8 cellular contexts compared by ENCODE assay signal in genomic region chr11:67613960-67614715, GRCh38. TPM values are rescaled to one million over a fixed set of nuclear protein-coding genes. Genes with fewer than 3 reads are reported as not detected.
DNase-seq lines count a peak whose midpoint lies in the region; ATAC-seq and TF ChIP-seq lines count a peak whose summit lies in the region.

No MANE protein-coding gene starts in this region.

- H3K27ac ChIP-seq in CD4-positive, CD25-positive, alpha-beta regulatory T cell (ENCODE audit: insufficient read depth, low read length, poor library complexity, severe bottlenecking): peak overlapping the region; percentile 97
- peak overlapping the region in 9 of 10 donors; percentile 14 to 92 (median 47) for H3K27ac ChIP-seq in heart right ventricle
- peak overlapping the region in 2 of 4 donors; percentile 19 to 39 for H3K27ac ChIP-seq in gastrocnemius medialis

- H3K4me3 Mint-ChIP-seq in CD4-positive, CD25-positive, alpha-beta regulatory T cell: peak overlapping the region; percentile 85 to 90 (median 88)

- no peaks in the 10 kb centered on the region for H3K9me3 ChIP-seq in CD4-positive, CD25-positive, alpha-beta regulatory T cell (ENCODE audit: control insufficient read depth in 2 of 2, low read length in 2 of 2)
- no peaks in the 10 kb centered on the region for H3K9me3 ChIP-seq in heart right ventricle
- H3K9me3 ChIP-seq in gastrocnemius medialis: no peaks in the 10 kb centered on the region

- H3K4me1 ChIP-seq in CD4-positive, CD25-positive, alpha-beta regulatory T cell (ENCODE audit: control insufficient read depth, insufficient read depth, low read length, poor library complexity, severe bottlenecking): peaks cover 28% of the 10 kb centered on the region
- peaks cover 8 to 36% (median 19%) of the 10 kb centered on the region in 9 donors for H3K4me1 ChIP-seq in heart right ventricle
- H3K4me1 ChIP-seq in gastrocnemius medialis: peaks cover 0 to 8% of the 10 kb centered on the region in 2 donors

- H3K27me3 ChIP-seq in CD4-positive, CD25-positive, alpha-beta regulatory T cell (ENCODE audit: control insufficient read depth, insufficient read depth, low read length): no peaks in the 10 kb centered on the region
- H3K27me3 ChIP-seq in heart right ventricle (peaks cover 0 to 17% (median 12%) of the 10 kb centered on the region in 7 donors), gastrocnemius medialis (peaks cover 0 to 2% (median 0%) of the 10 kb centered on the region in 3 donors)

- peaks cover 7% of the 10 kb centered on the region for H3K36me3 Mint-ChIP-seq in CD4-positive, CD25-positive, alpha-beta regulatory T cell

- 15 to 16% methylated on average over 23 of the region's 23 CpGs for WGBS in heart right ventricle, 2 donors

- peak overlapping the region; percentile 90 to 98 (median 98) for H3K27ac Mint-ChIP-seq in CD4-positive, CD25-positive, alpha-beta regulatory T cell

- TF ChIP-seq POLR2A in gastrocnemius medialis (IDR thresholded peaks at IDR 0.05): no peak

- peak; percentile 93 to 94 for ATAC-seq in CD4-positive, CD25-positive, alpha-beta regulatory T cell (ENCODE audit: low read depth in 2 of 2)
- peak; percentile 85 for ATAC-seq in GM19043 (IDR thresholded peaks at IDR 0.05; ENCODE audit: low read depth, unreplicated experiment)
- ATAC-seq in HG03354 (IDR thresholded peaks at IDR 0.05; ENCODE audit: poor library complexity, severe bottlenecking, unreplicated experiment): peak; percentile 83
- ATAC-seq in heart right ventricle: peak; percentile 15 to 71 (median 52)
- peak; percentile 31 to 41 for ATAC-seq in gastrocnemius medialis

- intact Hi-C loops in heart right ventricle (cut with DNase I): no loop called here
- intact Hi-C loops in gastrocnemius medialis (cut with DNase I; ENCODE audit: low total_unique reads): no loop called here

- peaks cover 33% of the 10 kb centered on the region for H3K36me3 ChIP-seq in CD4-positive, CD25-positive, alpha-beta regulatory T cell (ENCODE audit: control insufficient read depth, insufficient read depth, low read length)
- peaks cover 0 to 44% (median 34%) of the 10 kb centered on the region in 9 donors for H3K36me3 ChIP-seq in heart right ventricle
- peaks cover 0 to 37% of the 10 kb centered on the region in 2 donors for H3K36me3 ChIP-seq in gastrocnemius medialis

- H3K27me3 Mint-ChIP-seq in CD4-positive, CD25-positive, alpha-beta regulatory T cell: peaks cover 5% of the 10 kb centered on the region

- no peaks in the 10 kb centered on the region for H3K9me3 Mint-ChIP-seq in CD4-positive, CD25-positive, alpha-beta regulatory T cell

- H3K4me3 ChIP-seq in CD4-positive, CD25-positive, alpha-beta regulatory T cell (ENCODE audit: low read depth, low read length): peak overlapping the region; percentile 59
- H3K4me3 ChIP-seq in heart right ventricle (peak overlapping the region in 9 of 10 donors; percentile 27 to 53 (median 50)), gastrocnemius medialis (peak overlapping the region; percentile 30 to 37 (median 32))

- in situ Hi-C loops in gastrocnemius medialis (cut with MboI; ENCODE audit: low sequenced_read_pairs in 4 of 4): no loop called here

- H3K4me1 Mint-ChIP-seq in CD4-positive, CD25-positive, alpha-beta regulatory T cell: peaks cover 0 to 41% (median 14%) of the 10 kb centered on the region in 4 donors

- TF ChIP-seq CTCF in heart right ventricle (IDR thresholded peaks at IDR 0.05) (peak; percentile 45 to 81 (median 76)), gastrocnemius medialis (IDR thresholded peaks at IDR 0.05 in 4 of 5, conservative IDR thresholded peaks at IDR 0.05 in 1 of 5) (peak; percentile 49 to 79 (median 74))

- DNase-seq in CD4-positive, CD25-positive, alpha-beta regulatory T cell: peak; percentile 71 to 91 (median 84)
- DNase-seq in SIG-M5 (lab: John Stamatoyannopoulos, UW): peak; percentile 21
- peak; percentile 55 for DNase-seq in activated gamma-delta T cell (lab: John Stamatoyannopoulos, UW)
- peak in 1 of 2 donors; percentile 68 for DNase-seq in heart right ventricle
- peak in 1 of 2 donors; percentile 45 for DNase-seq in gastrocnemius medialis
- no peak for DNase-seq in middle frontal gyrus (ENCODE audit: extremely low spot score, low spot score)

RNA-seq across cellular contexts. Expression of gene NDUFV1, which starts 7.4 kb away (rescaled TPM):
- total RNA-seq in CD4-positive, CD25-positive, alpha-beta regulatory T cell: 204 TPM
- polyA plus RNA-seq in CD4-positive, CD25-positive, alpha-beta regulatory T cell: 100 to 1,000 TPM; 101 to 128 (median 113) TPM
- total RNA-seq in heart right ventricle (100 to 1,000 TPM; 406 to 712 (median 638) TPM), gastrocnemius medialis (100 to 1,000 TPM; 306 to 608 (median 365) TPM)
- 100 to 1,000 TPM; 295 to 387 TPM for polyA plus RNA-seq in heart right ventricle

RNA-seq across cellular contexts. Expression of gene NUDT8, which starts 15.6 kb away (rescaled TPM):
- 1.9 TPM for total RNA-seq in CD4-positive, CD25-positive, alpha-beta regulatory T cell
- 1 to 10 TPM; 1.2 to 3.7 (median 2.6) TPM for polyA plus RNA-seq in CD4-positive, CD25-positive, alpha-beta regulatory T cell
- total RNA-seq in heart right ventricle (10 to 100 TPM; 40.5 to 93.4 (median 51.7) TPM), gastrocnemius medialis (10 to 100 TPM; 23.3 to 42.4 (median 36.2) TPM)
- polyA plus RNA-seq in heart right ventricle: 100 to 1,000 TPM in 1 of 2 donors, 10 to 100 TPM in 1; 48.1 to 107 TPM

RNA-seq across cellular contexts. Expression of gene TBX10, which starts 25.4 kb away (rescaled TPM):
- total RNA-seq in CD4-positive, CD25-positive, alpha-beta regulatory T cell: not detected
- not detected for polyA plus RNA-seq in CD4-positive, CD25-positive, alpha-beta regulatory T cell
- total RNA-seq in heart right ventricle (under 1 TPM in 3 of 10 donors, not detected in 7; 0.17 to 0.44 (median 0.28) TPM), gastrocnemius medialis (not detected)
- not detected for polyA plus RNA-seq in heart right ventricle

RNA-seq across cellular contexts. Expression of gene GSTP1, which starts 30.5 kb away (rescaled TPM):
- 55.7 TPM for total RNA-seq in CD4-positive, CD25-positive, alpha-beta regulatory T cell
- polyA plus RNA-seq in CD4-positive, CD25-positive, alpha-beta regulatory T cell: 100 to 1,000 TPM; 180 to 231 (median 219) TPM
- total RNA-seq in heart right ventricle (100 to 1,000 TPM; 249 to 430 (median 303) TPM), gastrocnemius medialis (100 to 1,000 TPM; 316 to 866 (median 549) TPM)
- polyA plus RNA-seq in heart right ventricle: 100 to 1,000 TPM; 462 to 642 TPM

RNA-seq across cellular contexts. Expression of gene ACY3, which starts 36.4 kb away (rescaled TPM):
- 0.57 TPM for total RNA-seq in CD4-positive, CD25-positive, alpha-beta regulatory T cell
- 1 to 10 TPM in 1 of 4 donors, under 1 TPM in 2, not detected in 1; 0.37 to 1.1 (median 0.59) TPM for polyA plus RNA-seq in CD4-positive, CD25-positive, alpha-beta regulatory T cell
- total RNA-seq in heart right ventricle: not detected
- not detected for polyA plus RNA-seq in heart right ventricle
- total RNA-seq in gastrocnemius medialis: not detected

Comparison
In these comparisons a context has a peak if more than half of its experiments do, and no peak if none do; other contexts are left out.
1. ATAC-seq: peak in every context shown above with its lines; median percentile 94 in CD4-positive, CD25-positive, alpha-beta regulatory T cell; 85 in GM19043; 83 in HG03354; 52 in heart right ventricle; 36 in gastrocnemius medialis.